8 cellular contexts compared by ENCODE assay signal in the genomic region with DNA sequence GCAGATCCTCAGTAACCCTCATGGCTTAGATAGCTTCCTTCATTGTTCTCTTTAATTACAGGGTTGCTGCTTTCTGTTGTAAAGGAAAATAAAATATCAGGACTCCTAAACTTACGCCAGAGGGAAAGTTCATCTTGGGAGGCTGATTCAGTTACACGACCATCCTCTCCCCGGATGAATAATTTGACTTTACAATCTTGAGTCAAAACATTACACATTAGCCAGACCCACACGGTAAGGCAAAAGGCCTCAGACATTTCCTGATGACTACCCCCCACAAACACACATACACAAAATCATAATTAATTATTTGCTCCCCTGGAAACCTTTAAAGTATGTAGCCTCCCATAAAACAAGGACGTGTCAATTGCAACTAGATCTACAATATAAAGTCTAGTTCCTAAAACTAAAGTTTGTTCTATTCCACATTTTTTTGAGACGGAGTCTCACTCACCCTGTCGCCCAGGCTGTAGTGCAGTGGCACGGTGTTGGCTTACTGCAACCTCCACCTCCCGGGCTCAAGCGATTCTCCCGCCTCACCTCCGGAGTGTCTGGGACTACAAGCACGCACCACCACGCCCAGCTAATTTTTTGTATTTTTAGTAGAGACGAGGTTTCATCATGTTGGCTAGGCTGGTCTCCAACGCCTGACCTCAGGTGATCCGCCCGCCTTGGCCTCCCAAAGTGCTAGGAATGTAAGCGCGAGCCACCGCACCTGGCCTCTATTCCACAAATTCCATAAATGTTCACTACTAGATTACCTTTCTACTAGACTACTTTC. TPM values are rescaled to one million over a fixed set of nuclear protein-coding genes. Genes with fewer than 3 reads are reported as not detected.
DNase-seq lines count a peak whose midpoint lies in the region; ATAC-seq and TF ChIP-seq lines count a peak whose summit lies in the region.

No MANE protein-coding gene starts in this region.

- no peak for TF ChIP-seq CTCF in CD4-positive, alpha-beta T cell (IDR thresholded peaks at IDR 0.05)

- ATAC-seq in CD4-positive, alpha-beta T cell (ENCODE audit: poor library complexity) = no peak
- ATAC-seq in HG02759 (IDR thresholded peaks at IDR 0.05; ENCODE audit: unreplicated experiment) (peak; percentile 19), HG02623 (IDR thresholded peaks at IDR 0.05; ENCODE audit: unreplicated experiment) (no peak), GM19035 (IDR thresholded peaks at IDR 0.05; ENCODE audit: unreplicated experiment) (no peak)
- no peak for ATAC-seq in activated naive CD8-positive, alpha-beta T cell treated with anti-CD3 and anti-CD28 coated beads, Interleukin-2, amount 10 ng/mL, durations not matched to agents 7 days and 5 days (ENCODE audit: low read depth)

- peak overlapping the region; percentile 86 for H3K27ac Mint-ChIP-seq in CD4-positive, alpha-beta T cell
- H3K27ac Mint-ChIP-seq in activated naive CD8-positive, alpha-beta T cell treated with anti-CD3 and anti-CD28 coated beads, Interleukin-2, amount 10 ng/mL, durations not matched to agents 7 days and 5 days = peak overlapping the region; percentile 85

- H3K27ac ChIP-seq in CD4-positive, alpha-beta T cell (ENCODE audit: low read depth, low read length) = peak overlapping the region; percentile 65
- peak overlapping the region; percentile 96 for H3K27ac ChIP-seq in temporal lobe (ENCODE audit: low read depth, low read length)

- H3K4me3 Mint-ChIP-seq in CD4-positive, alpha-beta T cell = peak overlapping the region; percentile 97
- peak overlapping the region; percentile 94 for H3K4me3 Mint-ChIP-seq in activated naive CD8-positive, alpha-beta T cell treated with anti-CD3 and anti-CD28 coated beads, Interleukin-2, amount 10 ng/mL, durations not matched to agents 7 days and 5 days

- no peaks in the 10 kb centered on the region for H3K9me3 ChIP-seq in CD4-positive, alpha-beta T cell (ENCODE audit: control insufficient read depth, low read length)

- POLR2A ChIA-PET in CD4-positive, alpha-beta T cell (lab: Charles Lee) = interaction anchor here (0.6 to 2.6 kb wide), 24 partner anchors 11 to 801 kb away, joined by 3 to 59 read pairs (median 8); a partner anchor contains a TSS
- POLR2A ChIA-PET in activated naive CD8-positive, alpha-beta T cell treated with anti-CD3 and anti-CD28 coated beads, Interleukin-2, amount 10 ng/mL, durations not matched to agents 7 days and 5 days (lab: Charles Lee) = interaction anchor here (0.6 to 2.7 kb wide), 24 partner anchors 11 to 801 kb away, joined by 3 to 64 read pairs (median 7); a partner anchor contains a TSS

- H3K27me3 ChIP-seq in CD4-positive, alpha-beta T cell (ENCODE audit: control insufficient read depth, insufficient read depth, low read length) = no peaks in the 10 kb centered on the region

- intact Hi-C loops in CD4-positive, alpha-beta T cell (cut with DNase I, micrococcal nuclease) = loop anchor here (1.0 to 10.0 kb wide), 2 partner anchors 28 to 162 kb away; a partner anchor contains a TSS

- H3K4me1 Mint-ChIP-seq in CD4-positive, alpha-beta T cell (ENCODE audit: low read depth) = peaks cover 30% of the 10 kb centered on the region
- H3K4me1 Mint-ChIP-seq in activated naive CD8-positive, alpha-beta T cell treated with anti-CD3 and anti-CD28 coated beads, Interleukin-2, amount 10 ng/mL, durations not matched to agents 7 days and 5 days = peaks cover 26% of the 10 kb centered on the region

- CTCF ChIA-PET in CD4-positive, alpha-beta T cell (lab: Charles Lee) = interaction anchor here (1.0 to 2.6 kb wide), 5 partner anchors 10 to 49 kb away, joined by 4 to 16 read pairs (median 5); a partner anchor contains a TSS

- DNase-seq in CD4-positive, alpha-beta T cell = no peak
- no peak for DNase-seq in activated naive CD8-positive, alpha-beta T cell treated with anti-CD3 and anti-CD28 coated beads, Interleukin-2, amount 10 ng/mL, durations not matched to agents 7 days and 5 days
- DNase-seq in kidney glomerular epithelial cell (lab: John Stamatoyannopoulos, UW) = peak; percentile 86
- no peak for DNase-seq in activated CD4-positive, alpha-beta T cell treated with anti-CD3 and anti-CD28 coated beads for 1 hour

- peaks cover 24% of the 10 kb centered on the region for H3K36me3 Mint-ChIP-seq in CD4-positive, alpha-beta T cell (ENCODE audit: low read depth)
- no peaks in the 10 kb centered on the region for H3K36me3 Mint-ChIP-seq in activated naive CD8-positive, alpha-beta T cell treated with anti-CD3 and anti-CD28 coated beads, Interleukin-2, amount 10 ng/mL, durations not matched to agents 7 days and 5 days

- H3K27me3 Mint-ChIP-seq in CD4-positive, alpha-beta T cell = no peaks in the 10 kb centered on the region
- peaks cover 14% of the 10 kb centered on the region for H3K27me3 Mint-ChIP-seq in activated naive CD8-positive, alpha-beta T cell treated with anti-CD3 and anti-CD28 coated beads, Interleukin-2, amount 10 ng/mL, durations not matched to agents 7 days and 5 days

- no peaks in the 10 kb centered on the region for H3K9me3 Mint-ChIP-seq in CD4-positive, alpha-beta T cell
- no peaks in the 10 kb centered on the region for H3K9me3 Mint-ChIP-seq in activated naive CD8-positive, alpha-beta T cell treated with anti-CD3 and anti-CD28 coated beads, Interleukin-2, amount 10 ng/mL, durations not matched to agents 7 days and 5 days

RNA-seq across cellular contexts. Expression of a gene that starts 0.8 kb away (rescaled TPM):
- total RNA-seq in CD4-positive, alpha-beta T cell = 10 to 100 TPM; 18.1 to 24.1 TPM
- 100 to 1,000 TPM; 159 to 180 TPM for total RNA-seq in activated naive CD8-positive, alpha-beta T cell treated with anti-CD3 and anti-CD28 coated beads, Interleukin-2, amount 10 ng/mL, durations not matched to agents 7 days and 5 days
- total RNA-seq in temporal lobe = 120 TPM

RNA-seq across cellular contexts. Expression of a gene that starts 22.4 kb away (rescaled TPM):
- under 1 TPM; 0.27 to 0.81 TPM for total RNA-seq in CD4-positive, alpha-beta T cell
- 1 to 10 TPM; 4.9 to 8.3 TPM for total RNA-seq in activated naive CD8-positive, alpha-beta T cell treated with anti-CD3 and anti-CD28 coated beads, Interleukin-2, amount 10 ng/mL, durations not matched to agents 7 days and 5 days
- total RNA-seq in temporal lobe = 1.7 TPM

RNA-seq across cellular contexts. Expression of a gene that starts 22.6 kb away (rescaled TPM):
- total RNA-seq in CD4-positive, alpha-beta T cell = under 1 TPM; 0.42 to 0.58 TPM
- 10 to 100 TPM; 10.3 to 13.0 TPM for total RNA-seq in activated naive CD8-positive, alpha-beta T cell treated with anti-CD3 and anti-CD28 coated beads, Interleukin-2, amount 10 ng/mL, durations not matched to agents 7 days and 5 days
- total RNA-seq in temporal lobe = 0.49 TPM

RNA-seq across cellular contexts. Expression of a gene that starts 28.1 kb away (rescaled TPM):
- 10 to 100 TPM; 25.3 to 31.0 TPM for total RNA-seq in CD4-positive, alpha-beta T cell
- 100 to 1,000 TPM; 102 to 116 TPM for total RNA-seq in activated naive CD8-positive, alpha-beta T cell treated with anti-CD3 and anti-CD28 coated beads, Interleukin-2, amount 10 ng/mL, durations not matched to agents 7 days and 5 days
- 47.9 TPM for total RNA-seq in temporal lobe

RNA-seq across cellular contexts. Expression of a gene that starts 31.6 kb away (rescaled TPM):
- 1 to 10 TPM; 2.8 to 3.4 TPM for total RNA-seq in CD4-positive, alpha-beta T cell
- total RNA-seq in activated naive CD8-positive, alpha-beta T cell treated with anti-CD3 and anti-CD28 coated beads, Interleukin-2, amount 10 ng/mL, durations not matched to agents 7 days and 5 days = 1 to 10 TPM; 5.8 to 6.5 TPM
- 0.74 TPM for total RNA-seq in temporal lobe
